In genomic region chr14:76917759-76918175, GRCh38 we compare ENCODE assay signal across 8 cellular contexts.
A peak's percentile ranks its signal among the peaks of the same experiment; 100 is the strongest.
DNase-seq lines count a peak whose midpoint lies in the region; ATAC-seq and TF ChIP-seq lines count a peak whose summit lies in the region.

No MANE protein-coding gene starts in this region.

- no peak overlapping the region for H3K4me3 ChIP-seq in colonic mucosa
- H3K4me3 ChIP-seq in osteoblast (ENCODE audit: insufficient read depth, low read length), result peak overlapping the region; percentile 24

- H3K36me3 Mint-ChIP-seq in activated T-cell treated with anti-CD3 and anti-CD28 coated beads, Interleukin-2, amount 50 U/mL, for 4 hours (ENCODE audit: insufficient read depth), result no peaks in the 10 kb centered on the region

- DNase-seq in NCI-H2081 treated with DMSO at 0.1 percent for 48 hours (lab: John Stamatoyannopoulos, UW) (peak; percentile 59), colonic mucosa (no peak), osteoblast (ENCODE audit: insufficient read length, low spot score, missing footprints) (peak; percentile 42), 8988T (no peak)
- DNase-seq in stimulated activated naive CD4-positive, alpha-beta T cell treated with Interleukin-2 at 50 U/mL for 16 hours (lab: John Stamatoyannopoulos, UW), result no peak
- no peak for DNase-seq in activated T-cell treated with anti-CD3 and anti-CD28 coated beads, Interleukin-2, amount 50 U/mL, for 4 hours

- no peaks in the 10 kb centered on the region for H3K79me2 ChIP-seq in osteoblast (ENCODE audit: insufficient read depth, low read length)

- peaks cover 47% of the 10 kb centered on the region for H3K4me1 Mint-ChIP-seq in activated T-cell treated with anti-CD3 and anti-CD28 coated beads, Interleukin-2, amount 50 U/mL, for 4 hours (ENCODE audit: low read depth)

- peaks cover 24% of the 10 kb centered on the region for H3K4me1 ChIP-seq in colonic mucosa
- peaks cover 42% of the 10 kb centered on the region for H3K4me1 ChIP-seq in osteoblast (ENCODE audit: insufficient read depth, low read length)

- no peaks in the 10 kb centered on the region for H3K9me3 Mint-ChIP-seq in activated T-cell treated with anti-CD3 and anti-CD28 coated beads, Interleukin-2, amount 50 U/mL, for 4 hours

- intact Hi-C loops in colonic mucosa (cut with DNase I), result loop anchor here (5.0 kb wide), 1 partner anchor 40 kb away; no protein-coding TSS in a partner anchor

- TF ChIP-seq CTCF in C4-2B (conservative IDR thresholded peaks at IDR 0.05) (no peak), colonic mucosa (IDR thresholded peaks at IDR 0.05) (no peak), osteoblast (IDR thresholded peaks at IDR 0.05; ENCODE audit: extremely low read depth, low read depth, low read length) (no peak)

- H3K27me3 ChIP-seq in colonic mucosa (no peaks in the 10 kb centered on the region), osteoblast (ENCODE audit: insufficient read depth, low read length) (no peaks in the 10 kb centered on the region)

- H3K36me3 ChIP-seq in colonic mucosa, result no peaks in the 10 kb centered on the region
- H3K36me3 ChIP-seq in osteoblast (ENCODE audit: insufficient read depth, low read length), result no peaks in the 10 kb centered on the region

- H3K4me3 Mint-ChIP-seq in activated T-cell treated with anti-CD3 and anti-CD28 coated beads, Interleukin-2, amount 50 U/mL, for 4 hours, result no peak overlapping the region

- peak overlapping the region; percentile 68 for H3K4me2 ChIP-seq in osteoblast (ENCODE audit: insufficient read depth, low read length)

- H4K20me1 ChIP-seq in osteoblast (ENCODE audit: insufficient read depth, low read length), result no peaks in the 10 kb centered on the region

- H3K9me3 ChIP-seq in colonic mucosa (no peaks in the 10 kb centered on the region), osteoblast (ENCODE audit: low read depth, low read length) (no peaks in the 10 kb centered on the region)

- H3K9ac ChIP-seq in colonic mucosa (ENCODE audit: low read depth in 2 of 2, low read length in 2 of 2), result peak overlapping the region in 1 of 2 donors; percentile 48

- H3K27me3 Mint-ChIP-seq in activated T-cell treated with anti-CD3 and anti-CD28 coated beads, Interleukin-2, amount 50 U/mL, for 4 hours (ENCODE audit: low read depth), result no peaks in the 10 kb centered on the region

- H3K27ac ChIP-seq in C4-2B (peak overlapping the region; percentile 96), colonic mucosa (peak overlapping the region; percentile 82), osteoblast (ENCODE audit: low read depth, low read length) (peak overlapping the region; percentile 98)

- no peak for ATAC-seq in GM21423 (IDR thresholded peaks at IDR 0.05; ENCODE audit: unreplicated experiment)
- no peak for ATAC-seq in activated T-cell treated with anti-CD3 and anti-CD28 coated beads, Interleukin-2, amount 50 U/mL, for 4 hours

- H2AFZ ChIP-seq in osteoblast (ENCODE audit: low read length), result peak overlapping the region; percentile 48

Comparison
In these comparisons a context has a peak if more than half of its experiments do, and no peak if none do; other contexts are left out.
1. DNase-seq: peak in NCI-H2081 treated with DMSO at 0.1 percent for 48 hours (single experiment) and osteoblast (single experiment); none in colonic mucosa (single experiment), stimulated activated naive CD4-positive, alpha-beta T cell treated with Interleukin-2 at 50 U/mL for 16 hours (single experiment), 8988T (single experiment) and activated T-cell treated with anti-CD3 and anti-CD28 coated beads, Interleukin-2, amount 50 U/mL, for 4 hours (single experiment).
2. Peak in every context shown above with its lines, with median percentiles within 50 percentile points of each other: H3K27ac ChIP-seq.